Comparison of ENCODE assay signal across 8 cellular contexts in the genomic region with DNA sequence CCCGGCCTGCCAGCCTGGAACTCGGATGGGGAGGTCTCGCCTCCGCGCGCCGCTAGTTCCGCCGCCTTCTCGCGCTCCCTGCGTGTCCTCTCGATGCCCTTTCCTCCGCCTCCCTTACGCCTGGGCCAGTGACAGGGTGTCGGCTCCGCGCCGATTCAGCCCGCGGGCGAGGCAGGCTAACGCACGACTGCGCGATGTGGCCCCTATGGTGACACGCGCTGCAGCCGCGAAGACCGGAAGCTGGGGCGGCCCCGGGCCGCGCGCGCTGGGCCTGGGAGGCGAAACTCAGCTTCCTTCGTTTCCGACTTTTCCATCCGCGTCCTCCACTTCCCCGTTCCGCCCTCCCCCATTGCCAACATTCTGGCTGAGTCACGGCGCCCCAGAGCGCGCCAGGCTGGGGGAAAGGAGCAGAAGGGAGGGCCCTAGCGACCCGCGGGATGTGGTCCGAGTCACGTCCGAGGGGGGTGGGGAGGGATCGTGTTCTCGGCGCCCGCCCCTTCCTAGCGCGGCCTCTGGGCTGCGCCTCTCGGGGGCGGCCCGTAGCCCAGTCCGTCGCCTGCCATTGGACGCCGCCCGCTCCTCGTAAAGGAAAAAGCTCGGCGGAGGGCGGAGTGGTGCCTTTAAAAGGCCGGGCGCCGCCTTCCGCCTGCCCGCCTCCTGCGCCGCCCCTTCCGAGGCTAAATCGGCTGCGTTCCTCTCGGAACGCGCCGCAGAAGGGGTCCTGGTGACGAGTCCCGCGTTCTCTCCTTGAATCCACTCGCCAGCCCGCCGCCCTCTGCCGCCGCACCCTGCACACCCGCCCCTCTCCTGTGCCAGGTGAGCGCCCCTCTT. TPM values are rescaled to one million over a fixed set of nuclear protein-coding genes. Genes with fewer than 3 reads are reported as not detected.
A peak's percentile ranks its signal among the peaks of the same experiment; 100 is the strongest.
DNase-seq lines count a peak whose midpoint lies in the region; ATAC-seq and TF ChIP-seq lines count a peak whose summit lies in the region.

TSS of gene ALDOA (plus strand) at position 649 of the 831 bp plus-strand sequence. CDS start 1,138 bp downstream, outside the sequence.

- DNase-seq in NCI-H187 treated with DMSO at 0.1 percent for 48 hours (lab: John Stamatoyannopoulos, UW) (peak; percentile 65), anterior cingulate cortex (lab: John Stamatoyannopoulos, UW) (peak; percentile 81 to 100 (median 97)), right atrium auricular region (ENCODE audit: low spot score) (peak; percentile 98), putamen (ENCODE audit: low spot score) (peak; percentile 98), vagina (ENCODE audit: extremely low spot score in 2 of 2) (peak in 1 of 2 donors; percentile 98)

- H3K9me3 ChIP-seq in right atrium auricular region (no peaks in the 10 kb centered on the region), vagina (no peaks in the 10 kb centered on the region)

- TF ChIP-seq CTCF in right atrium auricular region (IDR thresholded peaks at IDR 0.05) (no peak), vagina (IDR thresholded peaks at IDR 0.05) (peak in 1 of 3 experiments; percentile 5)

- intact Hi-C loops in T-helper 2 cell treated with Interferon-gamma antibody and Interleukin-4, amounts not matched to agents 100 ng/mL and 5 ng/mL, for 36 hours (cut with micrococcal nuclease) = loop anchor here (1.0 to 10.0 kb wide), 8 partner anchors 10 to 502 kb away; partner anchors contain the start of genes MAPK3, PPP4C, TBC1D10B and YPEL3
- intact Hi-C loops in vagina (cut with DNase I) = loop anchor here (5.0 to 10.0 kb wide), 2 partner anchors 253 to 339 kb away; partner anchors contain the start of genes PRRT2 and ZNF771

- H3K27me3 ChIP-seq in right atrium auricular region (no peaks in the 10 kb centered on the region), vagina (no peaks in the 10 kb centered on the region)

- ATAC-seq in GM18498 (IDR thresholded peaks at IDR 0.05; ENCODE audit: unreplicated experiment) = peak; percentile 76
- peak; percentile 63 for ATAC-seq in HG02938 (IDR thresholded peaks at IDR 0.05; ENCODE audit: unreplicated experiment)

- H3K4me1 ChIP-seq in right atrium auricular region (peaks cover 0 to 61% of the 10 kb centered on the region in 2 donors), vagina (peaks cover 65% of the 10 kb centered on the region)

- H3K36me3 ChIP-seq in right atrium auricular region (peaks cover 42% of the 10 kb centered on the region), vagina (peaks cover 0 to 33% of the 10 kb centered on the region in 2 donors)

- peak; percentile 30 to 97 for TF ChIP-seq POLR2A in vagina (IDR thresholded peaks at IDR 0.05)

- peak within 1 kb of the TSS; percentile 96 to 100 for H3K27ac ChIP-seq in right atrium auricular region
- peak within 1 kb of the TSS; percentile 99 for H3K27ac ChIP-seq in vagina

- H3K4me3 ChIP-seq in right atrium auricular region (peak within 1 kb of the TSS; percentile 81 to 91), vagina (peak within 1 kb of the TSS; percentile 90 to 100)

RNA-seq across cellular contexts. Expression of gene ALDOA, which starts in this region (rescaled TPM):
- 1,452 and 1,473 TPM in 2 replicates for total RNA-seq in T-helper 2 cell treated with Interferon-gamma antibody and Interleukin-4, amounts not matched to agents 100 ng/mL and 5 ng/mL, for 36 hours
- total RNA-seq in right atrium auricular region (1,000 to 10,000 TPM; 2,869 to 3,626 TPM), vagina (810 TPM)
